15 cellular contexts compared by ENCODE assay signal in the genomic region with DNA sequence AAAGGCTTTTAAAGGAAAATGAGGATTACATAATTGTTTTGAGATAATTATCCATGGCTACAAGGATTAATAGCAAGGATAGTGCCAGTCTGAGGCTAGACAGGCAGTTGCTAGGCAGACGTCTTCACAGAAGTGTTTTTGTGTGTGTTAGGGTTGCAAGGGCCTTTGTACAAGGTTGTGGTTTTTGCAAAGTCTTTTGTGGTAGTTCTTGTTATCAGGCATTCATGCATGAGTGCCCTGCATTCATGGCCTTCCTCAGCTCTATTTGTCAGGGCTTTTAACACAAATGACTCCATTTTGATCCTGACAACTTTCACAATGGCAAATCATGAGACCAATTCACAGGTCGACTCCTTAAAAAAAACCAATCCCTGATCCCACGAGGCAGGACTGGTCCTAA.
A peak's percentile ranks its signal among the peaks of the same experiment; 100 is the strongest.
DNase-seq lines count a peak whose midpoint lies in the region; ATAC-seq, FAIRE-seq and TF ChIP-seq lines count a peak whose summit lies in the region.
"Had no signal": no experiment of that assay in that cellular context is flagged by ENCODE, and none has a peak within 500 bp of the region (broad histone marks: within the 10 kb centered on the region; RNA-seq: fewer than 3 reads in every experiment).

No MANE protein-coding gene starts in this region.

- TF ChIP-seq POLR2A in GM12878 (IDR thresholded peaks at IDR 0.05; ENCODE audit: low read depth, low read length) (no peak), breast epithelium (IDR thresholded peaks at IDR 0.05) (no peak)

- FAIRE-seq in GM12878 (lab: Jason Lieb, UNC) = peak; percentile 91

- H3K4me2 ChIP-seq in GM12878 (ENCODE audit: control insufficient read depth, insufficient read depth) = no peak overlapping the region

- H3K27ac ChIP-seq in GM12878 (ENCODE audit: control insufficient read depth, insufficient read depth) (no peak overlapping the region), breast epithelium (no peak overlapping the region)
- H3K27ac ChIP-seq: epithelial cell of prostate had no signal

- H3K79me2 ChIP-seq in GM12878 (ENCODE audit: control insufficient read depth, insufficient read depth, low read length) = no peaks in the 10 kb centered on the region

- SMC1A ChIA-PET in GM12878 (lab: Charles Lee; ENCODE audit: uncharacterized antibody, unreplicated experiment) = interaction anchor here (1.6 kb wide), 1 partner anchor 81 kb away, joined by 3 read pairs; no protein-coding TSS in a partner anchor

- no peak for TF ChIP-seq CTCF in GM13977 (IDR thresholded peaks at IDR 0.05; ENCODE audit: extremely low read depth, insufficient read depth, missing control alignments)
- TF ChIP-seq CTCF in GM12878 (IDR thresholded peaks at IDR 0.05 in 2 of 3, conservative IDR thresholded peaks at IDR 0.05 in 1 of 3; ENCODE audit: control insufficient read depth in 2 of 3, extremely low read depth in 1 of 3, insufficient read depth in 1 of 3, low read depth in 3 of 3, low read length in 3 of 3) = no peak
- TF ChIP-seq CTCF in breast epithelium (IDR thresholded peaks at IDR 0.05) = no peak

- DNase-seq in GM13977 (ENCODE audit: low spot score) (peak; percentile 34), KBM-7 (peak; percentile 91), GM12878 (ENCODE audit: low read depth, low spot score) (no peak), RKO (ENCODE audit: low spot score) (no peak), breast epithelium (ENCODE audit: low spot score in 2 of 2) (no peak), posterior vena cava (ENCODE audit: low spot score) (no peak)
- no peak for DNase-seq in stimulated activated CD4-positive, alpha-beta T cell treated with anti-CD3 and anti-CD28 coated beads, Interleukin-12 subunit alpha, Interleukin-12 subunit beta, amount 100 ng/mL, for 4 hours
- DNase-seq: activated CD4-positive, alpha-beta memory T cell treated with anti-CD3 and anti-CD28 coated beads, Interleukin-2, amount 10 ng/mL, durations not matched to agents 7 days and 5 days; CD4-positive, alpha-beta memory T cell; islet precursor cell; NCI-H1436; occipital lobe; Right ventricle myocardium superior had no signal

- BruUV-seq in GM12878 (replicated peaks; lab: Mats Ljungman, UMichigan) = no TSS peak

- H3K27me3 ChIP-seq in GM12878 (replicated peaks in 1 of 2; ENCODE audit: control insufficient read depth in 2 of 2, insufficient read depth in 2 of 2, low read length in 1 of 2) (peaks cover 0 to 3% of the 10 kb centered on the region in 2 experiments; a peak in 1 of 4 replicates), breast epithelium (no peaks in the 10 kb centered on the region)

- POLR2A ChIA-PET in GM12878 (lab: Charles Lee) = no interaction called here

- no peak for TF ChIP-seq EP300 in GM12878 (IDR thresholded peaks at IDR 0.05; ENCODE audit: borderline replicate concordance in 1 of 2, control insufficient read depth in 1 of 2, low read depth in 2 of 2, low read length in 2 of 2)

- H3K4me3 ChIP-seq in GM12878 (no peak overlapping the region), breast epithelium (no peak overlapping the region)

- CTCF ChIA-PET in GM12878 (lab: Yijun Ruan, JAX) = no interaction called here

- H3K9me3 ChIP-seq in GM12878 (replicated peaks; ENCODE audit: control insufficient read depth, insufficient read depth, low read length) (no peaks in the 10 kb centered on the region; the same call in 2 of the 3 replicates), breast epithelium (no peaks in the 10 kb centered on the region)

- H3K36me3 ChIP-seq in GM12878 (ENCODE audit: control insufficient read depth in 2 of 2, insufficient read depth in 2 of 2, low read length in 1 of 2) (no peaks in the 10 kb centered on the region), breast epithelium (no peaks in the 10 kb centered on the region)

- no peak for TF ChIP-seq RAD21 in GM12878 (IDR thresholded peaks at IDR 0.05; ENCODE audit: insufficient read depth, low read depth, low read length)

- RAD21 ChIA-PET in GM12878 (lab: Charles Lee; ENCODE audit: unreplicated experiment) = no interaction called here

- peak; percentile 70 for ATAC-seq in GM21825 (IDR thresholded peaks at IDR 0.05; ENCODE audit: unreplicated experiment)
- peak; percentile 95 for ATAC-seq in GM12878

- H3K4me1 ChIP-seq in GM12878 (ENCODE audit: control insufficient read depth, insufficient read depth, low read length) (no peaks in the 10 kb centered on the region), breast epithelium (peaks cover 0 to 4% of the 10 kb centered on the region in 2 donors)

- intact Hi-C loops in GM12878 (cut with micrococcal nuclease; ENCODE audit: unreplicated experiment) (no loop called here), breast epithelium (cut with DNase I; ENCODE audit: low total_unique reads) (no loop called here), posterior vena cava (cut with DNase I) (no loop called here)

- H4K20me1 ChIP-seq in GM12878 (ENCODE audit: control insufficient read depth, insufficient read depth) = no peaks in the 10 kb centered on the region

- no peak overlapping the region for H3K9ac ChIP-seq in GM12878 (ENCODE audit: control insufficient read depth, insufficient read depth, low read length)

- in situ Hi-C loops in GM13977 (cut with MboI; ENCODE audit: low pct_unique_long_range_greater_than_20kb, low sequenced_read_pairs, unreplicated experiment) = no loop called here
- in situ Hi-C loops in KBM-7 (cut with MboI; ENCODE audit: low pct_unique_long_range_greater_than_20kb, low sequenced_read_pairs) = loop anchor here (25.0 kb wide), 1 partner anchor 241 kb away; a partner anchor contains a TSS
- in situ Hi-C loops in GM12878 (cut with MboI) = no loop called here

- no peak overlapping the region for H2AFZ ChIP-seq in GM12878 (ENCODE audit: control insufficient read depth, low read depth, low read length)

- WGBS in GM12878 (ENCODE audit: insufficient coverage, insufficient replicate concordance, low lambda C conversion rate, missing lambda C conversion rate) = 0% methylated on average over 3 of the region's 3 CpGs

TF ChIP-seq in GM12878, 131 proteins besides CTCF, POLR2A, EP300 and RAD21 (continues in another document):
- TF ChIP-seq, protein P1, sequence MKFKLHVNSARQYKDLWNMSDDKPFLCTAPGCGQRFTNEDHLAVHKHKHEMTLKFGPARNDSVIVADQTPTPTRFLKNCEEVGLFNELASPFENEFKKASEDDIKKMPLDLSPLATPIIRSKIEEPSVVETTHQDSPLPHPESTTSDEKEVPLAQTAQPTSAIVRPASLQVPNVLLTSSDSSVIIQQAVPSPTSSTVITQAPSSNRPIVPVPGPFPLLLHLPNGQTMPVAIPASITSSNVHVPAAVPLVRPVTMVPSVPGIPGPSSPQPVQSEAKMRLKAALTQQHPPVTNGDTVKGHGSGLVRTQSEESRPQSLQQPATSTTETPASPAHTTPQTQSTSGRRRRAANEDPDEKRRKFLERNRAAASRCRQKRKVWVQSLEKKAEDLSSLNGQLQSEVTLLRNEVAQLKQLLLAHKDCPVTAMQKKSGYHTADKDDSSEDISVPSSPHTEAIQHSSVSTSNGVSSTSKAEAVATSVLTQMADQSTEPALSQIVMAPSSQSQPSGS (IDR thresholded peaks at IDR 0.05; ENCODE audit: low read length) = peak; percentile 24; the same call in 1 of the 2 replicates
- TF ChIP-seq TCF7 (IDR thresholded peaks at IDR 0.05; ENCODE audit: borderline replicate concordance) (no peak), TAF1 (IDR thresholded peaks at IDR 0.05; ENCODE audit: borderline replicate concordance, low read depth, low read length) (0 out of 2 replicates have a peak, but pooled peaks have one; percentile 11), ZNF622 (IDR thresholded peaks at IDR 0.05) (no peak), RFX5 (IDR thresholded peaks at IDR 0.05; ENCODE audit: low read depth, low read length) (peak; percentile 91), IKZF1 (conservative IDR thresholded peaks at IDR 0.05) (no peak), CREM (IDR thresholded peaks at IDR 0.05; ENCODE audit: low read depth) (0 out of 2 replicates have a peak, but pooled peaks have one; percentile 15), IKZF2 (IDR thresholded peaks at IDR 0.05) (peak; percentile 12 to 31; a peak in 2 of 4 replicates), YY1 (IDR thresholded peaks at IDR 0.05; ENCODE audit: low read depth, low read length) (peak; percentile 46; the same call in 1 of the 2 replicates), RUNX3 (IDR thresholded peaks at IDR 0.05; ENCODE audit: low read length) (peak; percentile 95)
- TF ChIP-seq, protein P2, sequence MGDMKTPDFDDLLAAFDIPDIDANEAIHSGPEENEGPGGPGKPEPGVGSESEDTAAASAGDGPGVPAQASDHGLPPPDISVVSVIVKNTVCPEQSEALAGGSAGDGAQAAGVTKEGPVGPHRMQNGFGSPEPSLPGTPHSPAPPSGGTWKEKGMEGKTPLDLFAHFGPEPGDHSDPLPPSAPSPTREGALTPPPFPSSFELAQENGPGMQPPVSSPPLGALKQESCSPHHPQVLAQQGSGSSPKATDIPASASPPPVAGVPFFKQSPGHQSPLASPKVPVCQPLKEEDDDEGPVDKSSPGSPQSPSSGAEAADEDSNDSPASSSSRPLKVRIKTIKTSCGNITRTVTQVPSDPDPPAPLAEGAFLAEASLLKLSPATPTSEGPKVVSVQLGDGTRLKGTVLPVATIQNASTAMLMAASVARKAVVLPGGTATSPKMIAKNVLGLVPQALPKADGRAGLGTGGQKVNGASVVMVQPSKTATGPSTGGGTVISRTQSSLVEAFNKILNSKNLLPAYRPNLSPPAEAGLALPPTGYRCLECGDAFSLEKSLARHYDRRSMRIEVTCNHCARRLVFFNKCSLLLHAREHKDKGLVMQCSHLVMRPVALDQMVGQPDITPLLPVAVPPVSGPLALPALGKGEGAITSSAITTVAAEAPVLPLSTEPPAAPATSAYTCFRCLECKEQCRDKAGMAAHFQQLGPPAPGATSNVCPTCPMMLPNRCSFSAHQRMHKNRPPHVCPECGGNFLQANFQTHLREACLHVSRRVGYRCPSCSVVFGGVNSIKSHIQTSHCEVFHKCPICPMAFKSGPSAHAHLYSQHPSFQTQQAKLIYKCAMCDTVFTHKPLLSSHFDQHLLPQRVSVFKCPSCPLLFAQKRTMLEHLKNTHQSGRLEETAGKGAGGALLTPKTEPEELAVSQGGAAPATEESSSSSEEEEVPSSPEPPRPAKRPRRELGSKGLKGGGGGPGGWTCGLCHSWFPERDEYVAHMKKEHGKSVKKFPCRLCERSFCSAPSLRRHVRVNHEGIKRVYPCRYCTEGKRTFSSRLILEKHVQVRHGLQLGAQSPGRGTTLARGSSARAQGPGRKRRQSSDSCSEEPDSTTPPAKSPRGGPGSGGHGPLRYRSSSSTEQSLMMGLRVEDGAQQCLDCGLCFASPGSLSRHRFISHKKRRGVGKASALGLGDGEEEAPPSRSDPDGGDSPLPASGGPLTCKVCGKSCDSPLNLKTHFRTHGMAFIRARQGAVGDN (IDR thresholded peaks at IDR 0.05) = peak; percentile 61; the same call in 1 of the 2 replicates

Comparison
In these comparisons a context has a peak if more than half of its experiments do, and no peak if none do; other contexts are left out.
1. DNase-seq: peak in GM13977 (single experiment) and KBM-7 (single experiment); none in GM12878 (single experiment), stimulated activated CD4-positive, alpha-beta T cell treated with anti-CD3 and anti-CD28 coated beads, Interleukin-12 subunit alpha, Interleukin-12 subunit beta, amount 100 ng/mL, for 4 hours (single experiment), RKO (single experiment), breast epithelium (0 of 2) and posterior vena cava (single experiment).